Comparison of ENCODE assay signal across 8 cellular contexts in genomic region chr7:44849277-44850210, GRCh38. TPM values are rescaled to one million over a fixed set of nuclear protein-coding genes. Genes with fewer than 3 reads are reported as not detected.
DNase-seq lines count a peak whose midpoint lies in the region; ATAC-seq and TF ChIP-seq lines count a peak whose summit lies in the region.

No MANE protein-coding gene starts in this region.

- TF ChIP-seq CTCF in choroid plexus epithelial cell (conservative IDR thresholded peaks at IDR 0.05; ENCODE audit: low read depth, low read length) (no peak), psoas muscle (IDR thresholded peaks at IDR 0.05) (no peak)

- 76 to 84% (median 80%) methylated on average over 14 of the region's 14 CpGs for WGBS in psoas muscle, 3 donors

- H3K9me3 ChIP-seq in psoas muscle: no peaks in the 10 kb centered on the region

- no peaks in the 10 kb centered on the region for H3K27me3 ChIP-seq in psoas muscle (ENCODE audit: insufficient read depth in 3 of 3, low read length in 2 of 3)

- H3K36me3 ChIP-seq in psoas muscle (ENCODE audit: insufficient read depth in 1 of 2, low read depth in 1 of 2): no peaks in the 10 kb centered on the region

- intact Hi-C loops in psoas muscle (cut with DNase I): loop anchor here (2.0 to 5.0 kb wide), 3 partner anchors 35 to 262 kb away; partner anchors contain the start of gene PURB (in 2 of the 2)

- DNase-seq in NCI-H1417 (lab: John Stamatoyannopoulos, UW) (peak in 2 of 3 experiments; percentile 61 to 71), NCI-H1417 treated with DMSO at 0.1 percent for 48 hours (lab: John Stamatoyannopoulos, UW) (no peak), NCI-H2196 (lab: John Stamatoyannopoulos, UW; ENCODE audit: unreplicated experiment) (peak; percentile 35), choroid plexus epithelial cell (ENCODE audit: low read depth) (peak; percentile 83), psoas muscle (no peak), NCI-H1105 treated with DMSO at 0.1 percent for 48 hours (lab: John Stamatoyannopoulos, UW) (no peak), NCI-H446 treated with DMSO at 0.1 percent for 48 hours (lab: John Stamatoyannopoulos, UW) (no peak)

- ATAC-seq in psoas muscle (no peak), GM19324 (IDR thresholded peaks at IDR 0.05; ENCODE audit: low FRiP score, unreplicated experiment) (no peak)

- H3K4me1 ChIP-seq in psoas muscle: peaks cover 18% of the 10 kb centered on the region

- no peak overlapping the region for H3K27ac ChIP-seq in psoas muscle

- H3K4me3 ChIP-seq in choroid plexus epithelial cell (ENCODE audit: low read depth, low read length): no peak overlapping the region
- peak overlapping the region; percentile 82 for H3K4me3 ChIP-seq in psoas muscle

RNA-seq across cellular contexts. Expression of gene H2AZ2, which starts 1.7 kb away (rescaled TPM):
- 100 to 1,000 TPM; 121 to 155 (median 127) TPM for total RNA-seq in psoas muscle
- polyA plus RNA-seq in psoas muscle: 100 to 1,000 TPM in 1 of 3 donors, 10 to 100 TPM in 2; 37.1 to 129 (median 66.5) TPM

RNA-seq across cellular contexts. Expression of gene PURB, which starts 35.8 kb away (rescaled TPM):
- total RNA-seq in psoas muscle: 10 to 100 TPM; 14.1 to 27.2 (median 21.8) TPM
- polyA plus RNA-seq in psoas muscle: 10 to 100 TPM in 2 of 3 donors, 1 to 10 TPM in 1; 8.8 to 25.5 (median 18.8) TPM

RNA-seq across cellular contexts. Expression of gene PPIA, which starts 53.1 kb away (rescaled TPM):
- 100 to 1,000 TPM; 251 to 725 (median 513) TPM for total RNA-seq in psoas muscle
- 1,000 to 10,000 TPM; 1,071 to 3,448 (median 1,168) TPM for polyA plus RNA-seq in psoas muscle

Comparison
In these comparisons a context has a peak if more than half of its experiments do, and no peak if none do; other contexts are left out.
1. DNase-seq: peak in NCI-H1417 (2 of 3), NCI-H2196 (single experiment) and choroid plexus epithelial cell (single experiment); none in NCI-H1417 treated with DMSO at 0.1 percent for 48 hours (single experiment), psoas muscle (0 of 2), NCI-H1105 treated with DMSO at 0.1 percent for 48 hours (single experiment) and NCI-H446 treated with DMSO at 0.1 percent for 48 hours (single experiment).